In genomic region chr12:1804545-1805332, GRCh38 we compare ENCODE assay signal across 9 cellular contexts. TPM values are rescaled to one million over a fixed set of nuclear protein-coding genes. Genes with fewer than 3 reads are reported as not detected.
DNase-seq lines count a peak whose midpoint lies in the region; ATAC-seq and TF ChIP-seq lines count a peak whose summit lies in the region.
"Had no signal": no experiment of that assay in that cellular context is flagged by ENCODE, and none has a peak within 500 bp of the region (broad histone marks: within the 10 kb centered on the region; RNA-seq: fewer than 3 reads in every experiment).

No MANE protein-coding gene starts in this region.

- no peak for TF ChIP-seq POLR2A in esophagus muscularis mucosa (IDR thresholded peaks at IDR 0.05; ENCODE audit: low read depth)

- no peaks in the 10 kb centered on the region for H3K27me3 ChIP-seq in PC-3 (ENCODE audit: low read length)
- no peaks in the 10 kb centered on the region for H3K27me3 ChIP-seq in esophagus muscularis mucosa

- intact Hi-C loops in PC-3 (cut with micrococcal nuclease) = no loop called here
- intact Hi-C loops in esophagus muscularis mucosa (cut with DNase I) = no loop called here

- H3K4me3 Mint-ChIP-seq in nephron progenitor cell = no peak overlapping the region

- BruUV-seq in PC-3 (replicated peaks; lab: Mats Ljungman, UMichigan) = TSS peak; percentile 95

- H3K4me1 Mint-ChIP-seq in nephron progenitor cell = peaks cover 48% of the 10 kb centered on the region

- TF ChIP-seq CTCF in PC-3 (conservative IDR thresholded peaks at IDR 0.05; ENCODE audit: low read depth, low read length) = no peak
- no peak for TF ChIP-seq CTCF in esophagus muscularis mucosa (IDR thresholded peaks at IDR 0.05)
- TF ChIP-seq CTCF in nephron progenitor cell (IDR thresholded peaks at IDR 0.05) = no peak

- POLR2A ChIA-PET in PC-3 (lab: Charles Lee; ENCODE audit: unreplicated experiment) = no interaction called here

- no peak overlapping the region for H3K9ac ChIP-seq in PC-3 (ENCODE audit: low read length)

- H3K4me3 ChIP-seq in PC-3 (ENCODE audit: low read length) = no peak overlapping the region
- no peak overlapping the region for H3K4me3 ChIP-seq in esophagus muscularis mucosa

- ATAC-seq in GM21515 (IDR thresholded peaks at IDR 0.05; ENCODE audit: unreplicated experiment) = peak; percentile 90
- ATAC-seq in PC-3 = peak; percentile 98

- DNase-seq in D341Med (ENCODE audit: low spot score) (peak; percentile 94), PC-3 (peak; percentile 86), activated T-cell treated with anti-CD3 and anti-CD28 coated beads for 48 hours (ENCODE audit: low read depth) (peak; percentile 79), esophagus muscularis mucosa (ENCODE audit: extremely low spot score) (peak; percentile 98), nephron progenitor cell (peak; percentile 83)
- DNase-seq in stimulated activated naive CD4-positive, alpha-beta T cell treated with Interleukin-2 at 50 U/mL for 16 hours (lab: John Stamatoyannopoulos, UW) = peak; percentile 87

- H3K4me2 ChIP-seq in PC-3 (ENCODE audit: low read length) = no peak overlapping the region

- 71% methylated on average over 23 of the region's 25 CpGs for WGBS in esophagus muscularis mucosa

- peaks cover 20% of the 10 kb centered on the region for H3K27me3 Mint-ChIP-seq in nephron progenitor cell (ENCODE audit: low read depth, poor library complexity)

- H3K9me3 ChIP-seq in PC-3 (ENCODE audit: low read length) = no peaks in the 10 kb centered on the region
- no peaks in the 10 kb centered on the region for H3K9me3 ChIP-seq in esophagus muscularis mucosa

- peak overlapping the region; percentile 84 for H2AFZ ChIP-seq in PC-3 (ENCODE audit: low read length)

- TF ChIP-seq EP300 in Ishikawa (IDR thresholded peaks at IDR 0.05; ENCODE audit: borderline replicate concordance) (no peak), esophagus muscularis mucosa (IDR thresholded peaks at IDR 0.05) (no peak)

- H3K36me3 ChIP-seq in PC-3 (ENCODE audit: low read depth, low read length) (no peaks in the 10 kb centered on the region), esophagus muscularis mucosa (no peaks in the 10 kb centered on the region)

- no peaks in the 10 kb centered on the region for H4K20me1 ChIP-seq in PC-3 (ENCODE audit: low read length)

- H3K36me3 Mint-ChIP-seq in nephron progenitor cell (ENCODE audit: low read depth) = no peaks in the 10 kb centered on the region

- CTCF ChIA-PET in PC-3 (lab: Charles Lee) = no interaction called here

- no peak overlapping the region for H3K27ac Mint-ChIP-seq in nephron progenitor cell

- H3K4me1 ChIP-seq in PC-3 (ENCODE audit: insufficient read depth, low read length) (no peaks in the 10 kb centered on the region), esophagus muscularis mucosa (peaks cover 0 to 17% (median 10%) of the 10 kb centered on the region in 4 donors)

- H3K27ac ChIP-seq in PC-3 (ENCODE audit: low read length) (no peak overlapping the region), esophagus muscularis mucosa (replicated peaks in 1 of 4) (no peak overlapping the region)

- H3K9me3 Mint-ChIP-seq in nephron progenitor cell = no peaks in the 10 kb centered on the region

- H3K79me2 ChIP-seq in PC-3 (ENCODE audit: low read length) = no peaks in the 10 kb centered on the region

- TF ChIP-seq RAD21 in Ishikawa (IDR thresholded peaks at IDR 0.05; ENCODE audit: low read depth) = no peak

- H3F3A ChIP-seq in PC-3 (ENCODE audit: low read length, unreplicated experiment) = no peaks in the 10 kb centered on the region

- H3K9me2 ChIP-seq in PC-3 (replicated peaks; ENCODE audit: low read length) = no peaks in the 10 kb centered on the region

TF ChIP-seq in Ishikawa, 13 proteins besides CTCF, POLR2A, EP300 and RAD21:
- TF ChIP-seq CEBPB (IDR thresholded peaks at IDR 0.05) = no peak
- TF ChIP-seq MAX (IDR thresholded peaks at IDR 0.05) = peak; percentile 96
- TF ChIP-seq YY1 (IDR thresholded peaks at IDR 0.05; ENCODE audit: low read depth) = peak; percentile 95

RNA-seq across cellular contexts. Expression of gene LRTM2, which starts 15.6 kb away (rescaled TPM):
- total RNA-seq in PC-3 (2014; rRNA removed) (not detected in 2 replicates), esophagus muscularis mucosa (under 1 TPM in 1 of 4 donors, not detected in 3; 0.17 TPM)
- total RNA-seq: glomerular endothelial cell had no signal
